7 cellular contexts compared by ENCODE assay signal in genomic region chr5:157148734-157149615, GRCh38. TPM values are rescaled to one million over a fixed set of nuclear protein-coding genes. Genes with fewer than 3 reads are reported as not detected.
DNase-seq lines count a peak whose midpoint lies in the region; ATAC-seq, FAIRE-seq and TF ChIP-seq lines count a peak whose summit lies in the region.

No MANE protein-coding gene starts in this region.

- no peak overlapping the region for H3K27ac ChIP-seq in caudate nucleus (ENCODE audit: low read depth, low read length)

- no peak for TF ChIP-seq POLR2A in GM12891 (IDR thresholded peaks at IDR 0.05; ENCODE audit: low read depth, low read length)

- peak; percentile 40 for DNase-seq in GM12891 (ENCODE audit: insufficient read length, low spot score)
- peak; percentile 20 for DNase-seq in NCI-H2107 treated with DMSO at 0.1 percent for 48 hours (lab: John Stamatoyannopoulos, UW; ENCODE audit: unreplicated experiment)
- peak; percentile 46 to 69 (median 60) for DNase-seq in activated CD4-positive, CD25-positive, alpha-beta regulatory T cell (lab: John Stamatoyannopoulos, UW)
- peak in 48 of 61 donors; percentile 1 to 81 (median 20) for DNase-seq in caudate nucleus (lab: John Stamatoyannopoulos, UW)
- DNase-seq in kidney tubule cell (ENCODE audit: low spot score) = peak; percentile 68
- peak; percentile 56 to 69 (median 66) for DNase-seq in stimulated activated CD4-positive, alpha-beta T cell treated with anti-CD3 and anti-CD28 coated beads, TNF-alpha, amount 100 ng/mL, for 1 hour (ENCODE audit: low read depth in 3 of 3, low spot score in 1 of 3)

- peak; percentile 82 for ATAC-seq in HG02678 (IDR thresholded peaks at IDR 0.05; ENCODE audit: unreplicated experiment)

- peak; percentile 90 for FAIRE-seq in GM12891 (lab: Jason Lieb, UNC)

TF ChIP-seq in GM12891, 5 proteins besides CTCF, POLR2A, EP300 and RAD21:
- no peak for TF ChIP-seq POU2F2 (IDR thresholded peaks at IDR 0.05; ENCODE audit: low read depth, low read length)
- TF ChIP-seq POLR2AphosphoS5 (IDR thresholded peaks at IDR 0.05; ENCODE audit: low read depth, low read length) = no peak
- no peak for TF ChIP-seq PAX5 (IDR thresholded peaks at IDR 0.05; ENCODE audit: insufficient read depth, low read length, severe bottlenecking)
- no peak for TF ChIP-seq TAF1 (IDR thresholded peaks at IDR 0.05; ENCODE audit: low read depth, low read length)
- no peak for TF ChIP-seq SPI1 (IDR thresholded peaks at IDR 0.05; ENCODE audit: low read depth, low read length)
TF ChIP-seq in GM12891: peak in this region for 0.

RNA-seq across cellular contexts. Expression of gene MED7, which starts 6.3 kb away (rescaled TPM):
- 15.3 TPM for polyA plus RNA-seq in GM12891 (2012; ENCODE audit: low read depth, missing spikeins)

RNA-seq across cellular contexts. Expression of gene GARIN3, which starts 17.1 kb away (rescaled TPM):
- not detected for polyA plus RNA-seq in GM12891 (2012; ENCODE audit: low read depth, missing spikeins)

RNA-seq across cellular contexts. Expression of gene ITK, which starts 31.7 kb away (rescaled TPM):
- 1.1 TPM for polyA plus RNA-seq in GM12891 (2012; ENCODE audit: low read depth, missing spikeins)

RNA-seq across cellular contexts. Expression of gene HAVCR2, which starts 40.1 kb away (rescaled TPM):
- polyA plus RNA-seq in GM12891 (2012; ENCODE audit: low read depth, missing spikeins) = 7.5 TPM
